Comparison of ENCODE assay signal across 18 cellular contexts in the genomic region with DNA sequence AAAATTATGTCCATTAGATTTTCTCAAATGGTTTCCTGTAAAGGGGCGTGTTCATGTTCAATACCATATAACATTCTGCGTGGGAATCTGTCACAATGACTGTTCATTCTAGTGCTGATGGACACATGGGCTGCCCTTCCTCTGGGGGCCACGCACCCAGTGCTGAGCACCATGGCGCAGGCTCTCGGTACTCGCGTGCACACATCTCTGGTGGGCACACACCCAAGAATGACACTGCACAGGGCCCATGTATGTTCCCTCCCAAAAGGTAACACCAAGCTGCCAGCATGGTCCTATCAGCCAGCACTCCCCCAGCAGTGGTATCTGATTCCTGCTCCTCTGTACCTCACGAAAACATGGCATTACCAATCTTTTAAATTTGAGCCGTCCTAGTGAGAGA. TPM values are rescaled to one million over a fixed set of nuclear protein-coding genes. Genes with fewer than 3 reads are reported as not detected.
DNase-seq lines count a peak whose midpoint lies in the region; ATAC-seq and TF ChIP-seq lines count a peak whose summit lies in the region.
"Had no signal": no experiment of that assay in that cellular context is flagged by ENCODE, and none has a peak within 500 bp of the region (broad histone marks: within the 10 kb centered on the region; RNA-seq: fewer than 3 reads in every experiment).

No MANE protein-coding gene starts in this region.

- H3K4me3 Mint-ChIP-seq in activated T-cell treated with anti-CD3 and anti-CD28 coated beads, Interleukin-2, amount 50 U/mL, for 24 hours, result no peak overlapping the region
- no peak overlapping the region for H3K4me3 Mint-ChIP-seq in activated T-cell treated with anti-CD3 and anti-CD28 coated beads, Interleukin-2, amount 50 U/mL, for 4 hours
- H3K4me3 Mint-ChIP-seq in chondrocyte (ENCODE audit: unreplicated experiment), result no peak overlapping the region
- no peak overlapping the region for H3K4me3 Mint-ChIP-seq in neural crest cell
- H3K4me3 Mint-ChIP-seq in GM23338, result no peak overlapping the region

- no peaks in the 10 kb centered on the region for H3K9me3 ChIP-seq in upper lobe of right lung
- H3K9me3 ChIP-seq: BLaER1 treated with 17β-estradiol and CSF1 and Interleukin-3, amounts not matched to agents 10 nM and 100 nM; Peyer's patch had no signal

- H3K4me3 ChIP-seq in upper lobe of right lung (no peak overlapping the region), GM23338 (no peak overlapping the region)
- H3K4me3 ChIP-seq: BLaER1 treated with 17β-estradiol and CSF1 and Interleukin-3, amounts not matched to agents 10 nM and 100 nM; Peyer's patch had no signal

- TF ChIP-seq CTCF in chondrocyte (IDR thresholded peaks at IDR 0.05) (no peak), neural crest cell (conservative IDR thresholded peaks at IDR 0.05) (no peak), upper lobe of right lung (IDR thresholded peaks at IDR 0.05) (no peak), GM23338 (conservative IDR thresholded peaks at IDR 0.05; ENCODE audit: low read depth in 2 of 2) (no peak)

- no peaks in the 10 kb centered on the region for H4K20me1 ChIP-seq in GM23338 (replicated peaks; ENCODE audit: insufficient read depth)

- H3K27ac Mint-ChIP-seq in activated T-cell treated with anti-CD3 and anti-CD28 coated beads, Interleukin-2, amount 50 U/mL, for 24 hours, result no peak overlapping the region
- H3K27ac Mint-ChIP-seq in chondrocyte (ENCODE audit: unreplicated experiment), result no peak overlapping the region
- peak overlapping the region; percentile 22 for H3K27ac Mint-ChIP-seq in neural crest cell (ENCODE audit: unreplicated experiment)
- H3K27ac Mint-ChIP-seq in GM23338, result no peak overlapping the region

- peaks cover 3% of the 10 kb centered on the region for H3K27me3 Mint-ChIP-seq in activated T-cell treated with anti-CD3 and anti-CD28 coated beads, Interleukin-2, amount 50 U/mL, for 24 hours
- no peaks in the 10 kb centered on the region for H3K27me3 Mint-ChIP-seq in activated T-cell treated with anti-CD3 and anti-CD28 coated beads, Interleukin-2, amount 50 U/mL, for 4 hours (ENCODE audit: low read depth)
- H3K27me3 Mint-ChIP-seq in chondrocyte (ENCODE audit: low read depth) (no peaks in the 10 kb centered on the region), neural crest cell (ENCODE audit: low read depth) (no peaks in the 10 kb centered on the region), GM23338 (ENCODE audit: insufficient read depth, low read depth, poor library complexity) (peaks cover 6% of the 10 kb centered on the region)

- no peaks in the 10 kb centered on the region for H3K4me1 Mint-ChIP-seq in activated T-cell treated with anti-CD3 and anti-CD28 coated beads, Interleukin-2, amount 50 U/mL, for 24 hours (ENCODE audit: low read depth)
- H3K4me1 Mint-ChIP-seq in activated T-cell treated with anti-CD3 and anti-CD28 coated beads, Interleukin-2, amount 50 U/mL, for 4 hours (ENCODE audit: low read depth), result no peaks in the 10 kb centered on the region
- peaks cover 36% of the 10 kb centered on the region for H3K4me1 Mint-ChIP-seq in chondrocyte (ENCODE audit: low read depth)
- H3K4me1 Mint-ChIP-seq in neural crest cell, result peaks cover 8% of the 10 kb centered on the region
- no peaks in the 10 kb centered on the region for H3K4me1 Mint-ChIP-seq in GM23338

- H3K4me1 ChIP-seq in upper lobe of right lung (no peaks in the 10 kb centered on the region), GM23338 (ENCODE audit: insufficient read depth) (no peaks in the 10 kb centered on the region; the same call in 1 of the 2 replicates)

- intact Hi-C loops in upper lobe of right lung (cut with DNase I), result no loop called here

- peak; percentile 14 for DNase-seq in activated T-cell treated with anti-CD3 and anti-CD28 coated beads, Interleukin-2, amount 50 U/mL, for 24 hours
- no peak for DNase-seq in activated T-cell treated with anti-CD3 and anti-CD28 coated beads, Interleukin-2, amount 50 U/mL, for 4 hours
- DNase-seq in chondrocyte (ENCODE audit: low spot score) (peak; percentile 55), neural crest cell (ENCODE audit: low read depth, low spot score) (no peak), upper lobe of right lung (peak; percentile 6), GM23338 (ENCODE audit: low spot score) (no peak), NCI-H128 (lab: John Stamatoyannopoulos, UW; ENCODE audit: unreplicated experiment) (no peak)
- DNase-seq: DND-41, NCI-H1105 treated with DMSO at 0.1 percent for 48 hours, NCI-H187, NCI-H226, NCI-H524 treated with DMSO at 0.1 percent for 48 hours, Right ventricle myocardium superior had no signal

- no peak overlapping the region for H3K27ac ChIP-seq in upper lobe of right lung
- no peak overlapping the region for H3K27ac ChIP-seq in GM23338 (ENCODE audit: low read depth)
- H3K27ac ChIP-seq: BLaER1 treated with 17β-estradiol and CSF1 and Interleukin-3, amounts not matched to agents 10 nM and 100 nM; HL-60; Peyer's patch had no signal

- no peaks in the 10 kb centered on the region for H3K9me2 ChIP-seq in GM23338 (ENCODE audit: insufficient read depth)

- H3K36me3 ChIP-seq in upper lobe of right lung (no peaks in the 10 kb centered on the region), GM23338 (ENCODE audit: insufficient read depth) (no peaks in the 10 kb centered on the region)
- H3K36me3 ChIP-seq: BLaER1 treated with 17β-estradiol and CSF1 and Interleukin-3, amounts not matched to agents 10 nM and 100 nM; Peyer's patch had no signal

- H3K79me2 ChIP-seq in GM23338 (replicated peaks; ENCODE audit: insufficient read depth), result no peaks in the 10 kb centered on the region

- H3K9me3 Mint-ChIP-seq in activated T-cell treated with anti-CD3 and anti-CD28 coated beads, Interleukin-2, amount 50 U/mL, for 24 hours, result no peaks in the 10 kb centered on the region
- H3K9me3 Mint-ChIP-seq in activated T-cell treated with anti-CD3 and anti-CD28 coated beads, Interleukin-2, amount 50 U/mL, for 4 hours, result no peaks in the 10 kb centered on the region
- H3K9me3 Mint-ChIP-seq in chondrocyte (ENCODE audit: low read depth), result no peaks in the 10 kb centered on the region
- H3K9me3 Mint-ChIP-seq in neural crest cell, result no peaks in the 10 kb centered on the region
- no peaks in the 10 kb centered on the region; the same call in 2 of the 3 replicates for H3K9me3 Mint-ChIP-seq in GM23338

- H3K27me3 ChIP-seq in upper lobe of right lung (no peaks in the 10 kb centered on the region), GM23338 (ENCODE audit: insufficient read depth) (no peaks in the 10 kb centered on the region)
- H3K27me3 ChIP-seq: Peyer's patch had no signal

- no peak overlapping the region for H2AFZ ChIP-seq in GM23338

- no peaks in the 10 kb centered on the region for H3F3A ChIP-seq in GM23338 (replicated peaks; ENCODE audit: low read depth)

- no peaks in the 10 kb centered on the region for H3K36me3 Mint-ChIP-seq in activated T-cell treated with anti-CD3 and anti-CD28 coated beads, Interleukin-2, amount 50 U/mL, for 24 hours (ENCODE audit: low read depth)
- H3K36me3 Mint-ChIP-seq in activated T-cell treated with anti-CD3 and anti-CD28 coated beads, Interleukin-2, amount 50 U/mL, for 4 hours (ENCODE audit: insufficient read depth), result no peaks in the 10 kb centered on the region
- H3K36me3 Mint-ChIP-seq in chondrocyte (ENCODE audit: low read depth), result no peaks in the 10 kb centered on the region
- H3K36me3 Mint-ChIP-seq in neural crest cell (ENCODE audit: low read depth), result no peaks in the 10 kb centered on the region
- H3K36me3 Mint-ChIP-seq in GM23338 (ENCODE audit: low read depth), result peaks cover 5% of the 10 kb centered on the region; the same call in 2 of the 3 replicates

- ATAC-seq in activated T-cell treated with anti-CD3 and anti-CD28 coated beads, Interleukin-2, amount 50 U/mL, for 4 hours, result no peak
- ATAC-seq in upper lobe of right lung (no peak), GM23338 (no peak), GM21619 (IDR thresholded peaks at IDR 0.05; ENCODE audit: unreplicated experiment) (no peak)

- H3K4me2 ChIP-seq in GM23338, result no peak overlapping the region
- H3K4me2 ChIP-seq: BLaER1 treated with 17β-estradiol and CSF1 and Interleukin-3, amounts not matched to agents 10 nM and 100 nM had no signal

TF ChIP-seq in GM23338, 12 proteins besides CTCF, POLR2A, EP300 and RAD21 (continues in another document):
- TF ChIP-seq CREB1 (CRISPR knock-in tag; IDR thresholded peaks at IDR 0.05; ENCODE audit: low read depth) (no peak), STAT1 (IDR thresholded peaks at IDR 0.05; ENCODE audit: unreplicated experiment) (no peak)

RNA-seq across cellular contexts. Expression of a gene that starts 13.7 kb away (rescaled TPM):
- total RNA-seq in activated T-cell treated with anti-CD3 and anti-CD28 coated beads, Interleukin-2, amount 50 U/mL, for 4 hours, result 1 to 10 TPM; 5.4 to 7.6 (median 6.6) TPM
- total RNA-seq in chondrocyte (9.4 to 22.0 TPM (median 9.9 TPM) in 3 replicates), neural crest cell (15.4 and 17.9 TPM in 2 replicates), upper lobe of right lung (9.9 TPM)
- 47.2 and 63.5 TPM in 2 replicates for total RNA-seq in GM23338 (2014; rRNA removed; shearing (Covaris generic))
- 28.6 and 35.2 TPM in 2 replicates for polyA plus RNA-seq in GM23338 (2016; fragmentation: Nextera tagmentation; extraction: Ambion mirVana)

RNA-seq across cellular contexts. Expression of a gene that starts 29.5 kb away (rescaled TPM):
- 10 to 100 TPM; 10.9 to 12.7 (median 12.1) TPM for total RNA-seq in activated T-cell treated with anti-CD3 and anti-CD28 coated beads, Interleukin-2, amount 50 U/mL, for 4 hours
- total RNA-seq in chondrocyte (50.0 to 53.6 TPM (median 52.3 TPM) in 3 replicates), neural crest cell (39.3 and 39.5 TPM in 2 replicates), upper lobe of right lung (25.7 TPM)
- total RNA-seq in GM23338 (2014; rRNA removed; shearing (Covaris generic)), result 40.8 and 53.1 TPM in 2 replicates
- polyA plus RNA-seq in GM23338 (2016; fragmentation: Nextera tagmentation; extraction: Ambion mirVana), result 15.5 and 15.6 TPM in 2 replicates

RNA-seq across cellular contexts. Expression of a gene that starts 38.2 kb away (rescaled TPM):
- under 1 TPM; 0.13 to 0.48 (median 0.30) TPM for total RNA-seq in activated T-cell treated with anti-CD3 and anti-CD28 coated beads, Interleukin-2, amount 50 U/mL, for 4 hours
- total RNA-seq in chondrocyte (307 to 312 TPM (median 310 TPM) in 3 replicates), neural crest cell (0.26 and 0.43 TPM in 2 replicates), upper lobe of right lung (270 TPM)
- total RNA-seq in GM23338 (2014; rRNA removed; shearing (Covaris generic)), result 2.6 and 7.7 TPM in 2 replicates
- polyA plus RNA-seq in GM23338 (2016; fragmentation: Nextera tagmentation; extraction: Ambion mirVana), result 9.4 and 9.7 TPM in 2 replicates
- total RNA-seq: A172 had no signal

Comparison
In these comparisons a context has a peak if more than half of its experiments do, and no peak if none do; other contexts are left out.
1. DNase-seq: peak in activated T-cell treated with anti-CD3 and anti-CD28 coated beads, Interleukin-2, amount 50 U/mL, for 24 hours (single experiment), chondrocyte (single experiment) and upper lobe of right lung (single experiment); none in activated T-cell treated with anti-CD3 and anti-CD28 coated beads, Interleukin-2, amount 50 U/mL, for 4 hours (single experiment), neural crest cell (single experiment), GM23338 (single experiment) and NCI-H128 (single experiment).
2. RNA of a gene that starts 38.2 kb away (total RNA-seq): 307 to 312 TPM in chondrocyte and 270 TPM in upper lobe of right lung (single experiment); 2.6 to 7.7 TPM in GM23338, 0.13 to 0.48 TPM in activated T-cell treated with anti-CD3 and anti-CD28 coated beads, Interleukin-2, amount 50 U/mL, for 4 hours and 0.26 to 0.43 TPM in neural crest cell; every median in the first group is over 10 times any median in the second.